22 cellular contexts compared by ENCODE assay signal in the genomic region with DNA sequence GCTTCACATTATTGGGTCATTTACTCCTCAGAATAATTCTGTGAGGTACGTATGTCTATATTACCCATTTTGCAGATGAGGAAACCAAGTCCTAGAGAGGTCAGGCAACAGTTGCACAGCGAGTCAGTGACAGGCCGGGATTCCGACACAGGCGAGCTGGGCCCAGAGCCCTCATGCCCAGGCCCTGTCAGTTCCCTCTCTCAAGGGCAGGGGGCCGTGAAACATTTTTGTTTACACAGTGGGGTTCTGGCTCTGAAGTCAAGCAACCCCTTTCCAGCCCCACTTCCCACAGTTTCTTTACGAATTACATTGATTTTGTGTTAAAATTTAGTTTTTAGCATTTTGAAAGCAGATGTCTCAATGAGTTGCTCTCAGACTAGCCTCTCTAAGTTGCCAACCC. TPM values are rescaled to one million over a fixed set of nuclear protein-coding genes. Genes with fewer than 3 reads are reported as not detected.
DNase-seq lines count a peak whose midpoint lies in the region; ATAC-seq, FAIRE-seq and TF ChIP-seq lines count a peak whose summit lies in the region.
"Had no signal": no experiment of that assay in that cellular context is flagged by ENCODE, and none has a peak within 500 bp of the region (broad histone marks: within the 10 kb centered on the region; RNA-seq: fewer than 3 reads in every experiment).

No MANE protein-coding gene starts in this region.

- DNase-seq in H7 = peak; percentile 52
- DNase-seq in HTR-8/SVneo (ENCODE audit: insufficient read length, low spot score) = no peak
- DNase-seq in endodermal cell = no peak
- no peak for DNase-seq in heart left ventricle
- no peak for DNase-seq in erythroblast (lab: John Stamatoyannopoulos, UW)
- no peak for DNase-seq in NCI-H510A (lab: John Stamatoyannopoulos, UW)
- DNase-seq: C1 segment of cervical spinal cord; Calu3; CD4-positive, alpha-beta memory T cell; COR-L47; DMS53; DMS79 treated with DMSO at 0.1 percent for 48 hours; GF-D8; GOT3; HFFc6 had no signal

- H3K27ac ChIP-seq in endodermal cell (ENCODE audit: low read depth, low read length) = no peak overlapping the region
- H3K27ac ChIP-seq in heart left ventricle = no peak overlapping the region

- no peaks in the 10 kb centered on the region for H3K4me1 ChIP-seq in endodermal cell (ENCODE audit: control insufficient read depth, insufficient read depth, low read length)
- H3K4me1 ChIP-seq in heart left ventricle = no peaks in the 10 kb centered on the region
- H3K4me1 ChIP-seq: HAP-1 had no signal

- no peaks in the 10 kb centered on the region for H3K36me3 Mint-ChIP-seq in endodermal cell (ENCODE audit: low read depth)
- H3K36me3 Mint-ChIP-seq: CD4-positive, alpha-beta memory T cell had no signal

- peaks cover 2% of the 10 kb centered on the region for H3K9me3 Mint-ChIP-seq in endodermal cell
- H3K9me3 Mint-ChIP-seq: CD4-positive, alpha-beta memory T cell; HFFc6 had no signal

- H3K36me3 ChIP-seq in H7 (replicated peaks; ENCODE audit: control insufficient read depth, insufficient read depth, low read length) (no peaks in the 10 kb centered on the region), endodermal cell (ENCODE audit: control insufficient read depth, insufficient read depth, low read length) (no peaks in the 10 kb centered on the region), heart left ventricle (no peaks in the 10 kb centered on the region)
- H3K36me3 ChIP-seq: HAP-1 had no signal

- intact Hi-C loops in heart left ventricle (cut with DNase I) = no loop called here

- H3K4me3 Mint-ChIP-seq in endodermal cell = no peak overlapping the region
- H3K4me3 Mint-ChIP-seq: CD4-positive, alpha-beta memory T cell; HFFc6 had no signal

- no peak for ATAC-seq in heart left ventricle

- H3K4me1 Mint-ChIP-seq in endodermal cell = peaks cover 6% of the 10 kb centered on the region
- H3K4me1 Mint-ChIP-seq: CD4-positive, alpha-beta memory T cell had no signal

- WGBS in endodermal cell (ENCODE audit: insufficient coverage in 1 of 2, insufficient read length in 1 of 2), 2 experiments = 92 to 93% methylated on average over 6 to 7 of the region's 7 CpGs
- 92 to 94% (median 92%) methylated on average over 7 of the region's 7 CpGs for WGBS in heart left ventricle, 4 donors

- TF ChIP-seq POLR2A in heart left ventricle (IDR thresholded peaks at IDR 0.05) = no peak
- no peak for TF ChIP-seq POLR2A in erythroblast (IDR thresholded peaks at IDR 0.05; ENCODE audit: low read length)

- peak; percentile 16 for FAIRE-seq in HTR-8/SVneo (lab: Jason Lieb, UNC)
- FAIRE-seq: GM12891, GM18507 had no signal

- TF ChIP-seq CTCF in endodermal cell (conservative IDR thresholded peaks at IDR 0.05) (peak; percentile 53), heart left ventricle (IDR thresholded peaks at IDR 0.05) (no peak)

- H3K27me3 ChIP-seq in H7 (ENCODE audit: control insufficient read depth, insufficient read depth, low read length) (no peaks in the 10 kb centered on the region), endodermal cell (ENCODE audit: control insufficient read depth, insufficient read depth, low read length, poor library complexity, severe bottlenecking) (no peaks in the 10 kb centered on the region), heart left ventricle (no peaks in the 10 kb centered on the region)

- no peak overlapping the region for H3K27ac Mint-ChIP-seq in endodermal cell
- H3K27ac Mint-ChIP-seq: CD4-positive, alpha-beta memory T cell; HFFc6 had no signal

- H3K27me3 Mint-ChIP-seq in endodermal cell (ENCODE audit: insufficient read depth) = no peaks in the 10 kb centered on the region

- no peak overlapping the region for H3K4me3 ChIP-seq in H7 (ENCODE audit: insufficient read depth, low read depth, low read length)
- no peak overlapping the region for H3K4me3 ChIP-seq in endodermal cell (ENCODE audit: low read length)
- no peak overlapping the region for H3K4me3 ChIP-seq in heart left ventricle
- H3K4me3 ChIP-seq: HAP-1 had no signal

- H3K9me3 ChIP-seq in endodermal cell (ENCODE audit: control insufficient read depth, low read length) (no peaks in the 10 kb centered on the region), heart left ventricle (no peaks in the 10 kb centered on the region)
- H3K9me3 ChIP-seq: HAP-1 had no signal

- H3K9ac ChIP-seq in endodermal cell (ENCODE audit: extremely low read depth, low read length, poor library complexity, severe bottlenecking) = no peak overlapping the region

RNA-seq across cellular contexts. Expression of gene ESRRB, which starts 46.7 kb away (rescaled TPM):
- total RNA-seq in H7 (2014; rRNA removed; shearing (Covaris generic)) = 1.4 and 1.9 TPM in 2 replicates
- 1 to 10 TPM; 1.1 to 1.2 TPM for total RNA-seq in endodermal cell
- polyA plus RNA-seq in endodermal cell (2013, experiment 1 of 2) = 1.0 TPM
- polyA plus RNA-seq in endodermal cell (2013, experiment 2 of 2) = 0.79 TPM
- total RNA-seq in heart left ventricle = 10 to 100 TPM in 2 of 9 donors, 1 to 10 TPM in 7; 4.1 to 16.9 (median 8.2) TPM
- 1 to 10 TPM; 6.5 to 7.1 TPM for polyA plus RNA-seq in heart left ventricle
- total RNA-seq: A172, Daoy, G401, HFFc6 had no signal
- polyA plus RNA-seq: BJ; CD4-positive, alpha-beta memory T cell had no signal
